Comparison of ENCODE assay signal across 25 cellular contexts in genomic region chr9:74639112-74639511, GRCh38.
"Had no signal": no experiment of that assay in that cellular context is flagged by ENCODE, and none has a peak within 500 bp of the region (broad histone marks: within the 10 kb centered on the region; RNA-seq: fewer than 3 reads in every experiment).

No MANE protein-coding gene starts in this region.

- H3K4me3 Mint-ChIP-seq: activated CD8-positive, alpha-beta T cell treated with anti-CD3 and anti-CD28 coated beads for 36 hours; activated naive CD8-positive, alpha-beta T cell treated with anti-CD3 and anti-CD28 coated beads, Interleukin-2, amount 10 ng/mL, durations not matched to agents 7 days and 5 days had no signal

- H3K27ac ChIP-seq: adrenal gland, Peyer's patch, RWPE1, SJCRH30, WERI-Rb-1 had no signal

- H3K9me3 Mint-ChIP-seq: activated CD8-positive, alpha-beta T cell treated with anti-CD3 and anti-CD28 coated beads for 36 hours; activated naive CD8-positive, alpha-beta T cell treated with anti-CD3 and anti-CD28 coated beads, Interleukin-2, amount 10 ng/mL, durations not matched to agents 7 days and 5 days had no signal

- H3K27ac Mint-ChIP-seq: activated CD8-positive, alpha-beta T cell treated with anti-CD3 and anti-CD28 coated beads for 36 hours; activated naive CD8-positive, alpha-beta T cell treated with anti-CD3 and anti-CD28 coated beads, Interleukin-2, amount 10 ng/mL, durations not matched to agents 7 days and 5 days had no signal

- H3K36me3 ChIP-seq: adrenal gland, Peyer's patch, SJCRH30 had no signal

- ATAC-seq: activated CD4-positive, CD25-positive, alpha-beta regulatory T cell treated with anti-CD3 and anti-CD28 coated beads, Interleukin-2, amount 50 U/mL, for 24 hours; activated CD8-positive, alpha-beta T cell treated with anti-CD3 and anti-CD28 coated beads for 36 hours had no signal

- H3K36me3 Mint-ChIP-seq: activated naive CD8-positive, alpha-beta T cell treated with anti-CD3 and anti-CD28 coated beads, Interleukin-2, amount 10 ng/mL, durations not matched to agents 7 days and 5 days had no signal

- H3K27me3 ChIP-seq: adrenal gland, Peyer's patch had no signal

- H3K4me1 ChIP-seq: adrenal gland, Peyer's patch, SJCRH30 had no signal

- H3K4me2 ChIP-seq: SK-N-SH had no signal

- H3K4me3 ChIP-seq: adrenal gland, Peyer's patch, SJCRH30 had no signal

- H3K9ac ChIP-seq: SK-N-SH had no signal

- DNase-seq: activated CD4-positive, alpha-beta T cell treated with anti-CD3 and anti-CD28 coated beads for 4 hours; activated CD8-positive, alpha-beta memory T cell treated with anti-CD3 and anti-CD28 coated beads, Interleukin-2, amount 50 U/mL, for 48 hours; activated CD8-positive, alpha-beta T cell treated with anti-CD3 and anti-CD28 coated beads for 36 hours; activated naive CD4-positive, alpha-beta T cell treated with anti-CD3 and anti-CD28 coated beads, Interleukin-2, amount 50 U/mL, for 16 hours; activated naive CD8-positive, alpha-beta T cell treated with anti-CD3 and anti-CD28 coated beads, Interleukin-2, amount 10 ng/mL, durations not matched to agents 7 days and 5 days; activated T-cell treated with anti-CD3 and anti-CD28 coated beads, Interleukin-2, amount 50 U/mL, for 1 hour; adrenal gland; anterior cingulate cortex; cerebellar nuclear complex; Kasumi-1; NCI-H1048; NCI-H146; NCI-H2029; NCI-H510A treated with DMSO at 0.1 percent for 48 hours; NCI-H69; NK-92 treated with Interleukin-12 subunit alpha and Interleukin-12 subunit beta, amount 100 ng/mL, for 24 hours; OCI-M1; Peyer's patch; Right ventricle myocardium superior; SJCRH30; SK-N-SH; T-helper 1 cell; WERI-Rb-1 had no signal

- H3K4me1 Mint-ChIP-seq: activated naive CD8-positive, alpha-beta T cell treated with anti-CD3 and anti-CD28 coated beads, Interleukin-2, amount 10 ng/mL, durations not matched to agents 7 days and 5 days had no signal
